In genomic region chr9:72592501-72593403, GRCh38 we compare ENCODE assay signal across 8 cellular contexts.
DNase-seq lines count a peak whose midpoint lies in the region; ATAC-seq and TF ChIP-seq lines count a peak whose summit lies in the region.

No MANE protein-coding gene starts in this region.

- TF ChIP-seq CTCF in heart right ventricle (IDR thresholded peaks at IDR 0.05) (peak; percentile 78 to 93 (median 88)), psoas muscle (IDR thresholded peaks at IDR 0.05) (peak; percentile 92)

- H3K27ac ChIP-seq in heart right ventricle (peak overlapping the region in 3 of 10 donors; percentile 4 to 60 (median 57)), psoas muscle (no peak overlapping the region)

- H3K4me3 ChIP-seq in heart right ventricle (no peak overlapping the region), psoas muscle (no peak overlapping the region)

- 43 to 45% methylated on average over 5 of the region's 5 CpGs for WGBS in heart right ventricle, 2 donors
- WGBS in psoas muscle, 3 donors, result 43 to 54% (median 45%) methylated on average over 5 of the region's 5 CpGs

- H3K27me3 ChIP-seq in heart right ventricle (no peaks in the 10 kb centered on the region), psoas muscle (ENCODE audit: insufficient read depth in 3 of 3, low read length in 2 of 3) (no peaks in the 10 kb centered on the region)

- DNase-seq in DMS 273 treated with DMSO at 0.1 percent for 48 hours (lab: John Stamatoyannopoulos, UW) (peak; percentile 13), NCI-H510A treated with DMSO at 0.1 percent for 48 hours (lab: John Stamatoyannopoulos, UW) (peak; percentile 77), heart right ventricle (peak in 1 of 2 donors; percentile 30), psoas muscle (no peak), T-helper 9 cell (no peak)
- DNase-seq in activated naive CD8-positive, alpha-beta T cell treated with anti-CD3 and anti-CD28 coated beads, Interleukin-2, amount 50 U/mL, for 24 hours, result peak; percentile 16

- H3K4me1 ChIP-seq in heart right ventricle, result peaks cover 0 to 44% (median 5%) of the 10 kb centered on the region in 9 donors
- peaks cover 5% of the 10 kb centered on the region for H3K4me1 ChIP-seq in psoas muscle

- no peak overlapping the region for H3K27ac Mint-ChIP-seq in activated naive CD8-positive, alpha-beta T cell treated with anti-CD3 and anti-CD28 coated beads, Interleukin-2, amount 50 U/mL, for 24 hours

- H3K36me3 ChIP-seq in heart right ventricle, result no peaks in the 10 kb centered on the region
- no peaks in the 10 kb centered on the region for H3K36me3 ChIP-seq in psoas muscle (ENCODE audit: insufficient read depth in 1 of 2, low read depth in 1 of 2)

- no peaks in the 10 kb centered on the region for H3K9me3 Mint-ChIP-seq in activated naive CD8-positive, alpha-beta T cell treated with anti-CD3 and anti-CD28 coated beads, Interleukin-2, amount 50 U/mL, for 24 hours

- peak; percentile 81 for ATAC-seq in GM19043 (IDR thresholded peaks at IDR 0.05; ENCODE audit: low read depth, unreplicated experiment)
- ATAC-seq in HG03432 (IDR thresholded peaks at IDR 0.05; ENCODE audit: unreplicated experiment), result peak; percentile 76
- peak; percentile 60 for ATAC-seq in activated naive CD8-positive, alpha-beta T cell treated with anti-CD3 and anti-CD28 coated beads, Interleukin-2, amount 50 U/mL, for 24 hours
- ATAC-seq in heart right ventricle, result peak; percentile 77 to 88 (median 80)
- peak; percentile 82 to 96 (median 88) for ATAC-seq in psoas muscle

- intact Hi-C loops in heart right ventricle (cut with DNase I) (loop anchor here (1.0 to 10.0 kb wide), 13 partner anchors 128 to 558 kb away; partner anchors contain the start of gene ZFAND5 (in 5 of the 10)), psoas muscle (cut with DNase I) (loop anchor here (5.0 kb wide), 3 partner anchors 115 to 550 kb away; no protein-coding TSS in a partner anchor)

- peaks cover 26% of the 10 kb centered on the region for H3K4me1 Mint-ChIP-seq in activated naive CD8-positive, alpha-beta T cell treated with anti-CD3 and anti-CD28 coated beads, Interleukin-2, amount 50 U/mL, for 24 hours

- no peaks in the 10 kb centered on the region for H3K9me3 ChIP-seq in heart right ventricle
- no peaks in the 10 kb centered on the region for H3K9me3 ChIP-seq in psoas muscle

- no peaks in the 10 kb centered on the region for H3K36me3 Mint-ChIP-seq in activated naive CD8-positive, alpha-beta T cell treated with anti-CD3 and anti-CD28 coated beads, Interleukin-2, amount 50 U/mL, for 24 hours (ENCODE audit: low read depth)

- H3K4me3 Mint-ChIP-seq in activated naive CD8-positive, alpha-beta T cell treated with anti-CD3 and anti-CD28 coated beads, Interleukin-2, amount 50 U/mL, for 24 hours, result no peak overlapping the region

- peaks cover 12% of the 10 kb centered on the region for H3K27me3 Mint-ChIP-seq in activated naive CD8-positive, alpha-beta T cell treated with anti-CD3 and anti-CD28 coated beads, Interleukin-2, amount 50 U/mL, for 24 hours

Comparison
In these comparisons a context has a peak if more than half of its experiments do, and no peak if none do; other contexts are left out.
1. DNase-seq: peak in DMS 273 treated with DMSO at 0.1 percent for 48 hours (single experiment), NCI-H510A treated with DMSO at 0.1 percent for 48 hours (single experiment) and activated naive CD8-positive, alpha-beta T cell treated with anti-CD3 and anti-CD28 coated beads, Interleukin-2, amount 50 U/mL, for 24 hours (single experiment); none in psoas muscle (0 of 2) and T-helper 9 cell (single experiment).
2. Peak in every context shown above with its lines, with median percentiles within 50 percentile points of each other: ATAC-seq.